Comparison of ENCODE assay signal across 21 cellular contexts in genomic region chr2:172702451-172702850, GRCh38. TPM values are rescaled to one million over a fixed set of nuclear protein-coding genes. Genes with fewer than 3 reads are reported as not detected.
"Had no signal": no experiment of that assay in that cellular context is flagged by ENCODE, and none has a peak within 500 bp of the region (broad histone marks: within the 10 kb centered on the region; RNA-seq: fewer than 3 reads in every experiment).

No MANE protein-coding gene starts in this region.

- DNase-seq: activated CD4-positive, alpha-beta T cell treated with anti-CD3 and anti-CD28 coated beads for 4 hours; activated CD8-positive, alpha-beta memory T cell treated with anti-CD3 and anti-CD28 coated beads, Interleukin-2, amount 50 U/mL, for 48 hours; activated CD8-positive, alpha-beta T cell treated with anti-CD3 and anti-CD28 coated beads for 36 hours; activated effector memory CD4-positive, alpha-beta T cell treated with anti-CD3 and anti-CD28 coated beads, Interleukin-2, amount 50 U/mL, for 16 hours; activated naive CD4-positive, alpha-beta T cell treated with Interleukin-2 at 50 U/mL for 16 hours; activated naive CD8-positive, alpha-beta T cell treated with anti-CD3 and anti-CD28 coated beads, Interleukin-2, amount 50 U/mL, for 24 hours; activated T-cell treated with anti-CD3 and anti-CD28 coated beads, Interleukin-2, amount 50 U/mL, for 1 hour; amniotic stem cell; body of pancreas; MG63; MV-4-11; NCI-H1092 treated with DMSO at 0.1 percent for 48 hours; NCI-H1417 treated with DMSO at 0.1 percent for 48 hours; NCI-H187; NCI-H2081; NCI-H2227 treated with DMSO at 0.1 percent for 48 hours; NCI-H510A treated with DMSO at 0.1 percent for 48 hours; NCI-H69; PC-9; SHP77 treated with DMSO at 0.1 percent for 48 hours had no signal

- H3K27me3 ChIP-seq: ascending aorta, body of pancreas, MG63 had no signal

- H3K4me1 ChIP-seq: ascending aorta, body of pancreas had no signal

- H3K4me2 ChIP-seq: PC-9 had no signal

- H2AFZ ChIP-seq: PC-9 had no signal

- H3K36me3 ChIP-seq: ascending aorta, MG63 had no signal

- H3K9me3 ChIP-seq: ascending aorta, body of pancreas, MG63 had no signal

- H3K27ac ChIP-seq: ascending aorta, body of pancreas, PC-9 had no signal

- H3K4me3 ChIP-seq: ascending aorta, body of pancreas, MG63, PC-9 had no signal

RNA-seq across cellular contexts. Expression of gene RAPGEF4, which starts 33.2 kb away (rescaled TPM):
- total RNA-seq: PC-9 had no signal
